ENCODE assay signal across 10 cellular contexts in the genomic region with DNA sequence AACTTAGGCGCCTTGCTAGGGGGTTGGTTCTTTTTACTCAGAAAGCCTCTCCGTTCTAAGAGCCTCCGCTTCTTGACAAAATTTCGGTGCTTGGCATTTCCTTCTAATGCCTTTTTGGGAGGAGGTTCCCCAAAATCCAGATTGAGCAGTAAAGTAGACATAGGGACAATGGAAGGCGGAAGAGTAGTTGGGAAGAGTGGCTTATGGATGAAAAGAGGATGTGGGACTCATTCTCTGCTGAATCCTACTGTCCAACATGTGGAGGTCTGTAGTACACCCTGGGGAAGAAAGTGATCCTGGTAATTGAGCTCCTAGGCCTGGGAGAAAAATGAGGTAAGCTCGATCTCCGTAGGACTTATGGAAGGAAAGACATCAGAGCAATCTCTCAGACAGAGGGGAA. TPM values are rescaled to one million over a fixed set of nuclear protein-coding genes. Genes with fewer than 3 reads are reported as not detected.
A peak's percentile ranks its signal among the peaks of the same experiment; 100 is the strongest.
DNase-seq lines count a peak whose midpoint lies in the region; ATAC-seq and TF ChIP-seq lines count a peak whose summit lies in the region.
"Had no signal": no experiment of that assay in that cellular context is flagged by ENCODE, and none has a peak within 500 bp of the region (broad histone marks: within the 10 kb centered on the region; RNA-seq: fewer than 3 reads in every experiment).

No MANE protein-coding gene starts in this region.

- no peaks in the 10 kb centered on the region for H3K27me3 ChIP-seq in KMS-11 (ENCODE audit: insufficient read depth, low read depth)

- peaks cover 19% of the 10 kb centered on the region; the same call in 1 of the 2 replicates for H3K36me3 ChIP-seq in KMS-11 (ENCODE audit: insufficient read depth)

- H3K4me2 ChIP-seq in KMS-11 = peak overlapping the region; percentile 90

- no peaks in the 10 kb centered on the region for H3K27me3 Mint-ChIP-seq in naive B cell
- H3K27me3 Mint-ChIP-seq: stimulated activated naive CD8-positive, alpha-beta T cell treated with anti-CD3 and anti-CD28 coated beads, Interleukin-15, Interleukin-2, amounts not matched to agents 100 ng/mL and 50 ng/mL, for 24 hours; T-helper 17 cell had no signal

- TF ChIP-seq CTCF in AG09309 (IDR thresholded peaks at IDR 0.05; ENCODE audit: control insufficient read depth, insufficient read depth, low read depth, low read length, missing control alignments) (no peak), KMS-11 (conservative IDR thresholded peaks at IDR 0.05; ENCODE audit: low read depth, low read length) (no peak), coronary artery (IDR thresholded peaks at IDR 0.05) (no peak)

- H3K27ac Mint-ChIP-seq in naive B cell = peak overlapping the region in 4 of 6 donors; percentile 97 to 99 (median 99)
- H3K27ac Mint-ChIP-seq: stimulated activated naive CD8-positive, alpha-beta T cell treated with anti-CD3 and anti-CD28 coated beads, Interleukin-15, Interleukin-2, amounts not matched to agents 100 ng/mL and 50 ng/mL, for 24 hours; T-helper 17 cell had no signal

- H3K9ac ChIP-seq in KMS-11 = peak overlapping the region; percentile 66

- H3K27ac ChIP-seq in KMS-11 (peak overlapping the region; percentile 39; the same call in 1 of the 2 replicates), coronary artery (peak overlapping the region; percentile 96 to 99), caudate nucleus (ENCODE audit: low read depth, low read length) (no peak overlapping the region)

- H4K20me1 ChIP-seq in KMS-11 (ENCODE audit: insufficient read depth) = peaks cover 20% of the 10 kb centered on the region

- H3K36me3 Mint-ChIP-seq in naive B cell = peaks cover 11 to 16% of the 10 kb centered on the region in 2 donors

- H3K9me3 Mint-ChIP-seq in naive B cell = no peaks in the 10 kb centered on the region
- H3K9me3 Mint-ChIP-seq: stimulated activated naive CD8-positive, alpha-beta T cell treated with anti-CD3 and anti-CD28 coated beads, Interleukin-15, Interleukin-2, amounts not matched to agents 100 ng/mL and 50 ng/mL, for 24 hours had no signal

- peaks cover 69% of the 10 kb centered on the region for H3K79me2 ChIP-seq in KMS-11 (ENCODE audit: insufficient read depth, low read depth)

- H3K4me3 ChIP-seq in AG09309 (ENCODE audit: control insufficient read depth, low read depth, low read length) = peak overlapping the region; percentile 91
- peak overlapping the region; percentile 94 for H3K4me3 ChIP-seq in KMS-11 (IDR thresholded peaks at IDR 0.05; ENCODE audit: insufficient read depth, low read depth, low read length)
- H3K4me3 ChIP-seq in coronary artery = peak overlapping the region; percentile 98

- peak overlapping the region; percentile 55; the same call in 1 of the 2 replicates for H2AFZ ChIP-seq in KMS-11 (ENCODE audit: low read depth)

- ATAC-seq in naive B cell (ENCODE audit: low read depth in 2 of 2) (no peak), HG02678 (IDR thresholded peaks at IDR 0.05; ENCODE audit: unreplicated experiment) (no peak)

- H3K4me1 ChIP-seq in KMS-11 (ENCODE audit: low read depth, poor library complexity, severe bottlenecking) = peaks cover 49% of the 10 kb centered on the region

- H3K4me1 Mint-ChIP-seq in naive B cell = peaks cover 24 to 36% (median 31%) of the 10 kb centered on the region in 3 donors

- DNase-seq in AG09309 (ENCODE audit: low read depth) (no peak), coronary artery (ENCODE audit: low spot score) (no peak), naive B cell (no peak), NCI-H1092 (lab: John Stamatoyannopoulos, UW) (no peak), caudate nucleus (lab: John Stamatoyannopoulos, UW) (no peak)
- DNase-seq in activated CD8-positive, alpha-beta memory T cell treated with anti-CD3 and anti-CD28 coated beads, Interleukin-2, amount 50 U/mL, for 4 hours = no peak
- DNase-seq: T-helper 17 cell had no signal

- no peak overlapping the region for H3K4me3 Mint-ChIP-seq in naive B cell
- H3K4me3 Mint-ChIP-seq: stimulated activated naive CD8-positive, alpha-beta T cell treated with anti-CD3 and anti-CD28 coated beads, Interleukin-15, Interleukin-2, amounts not matched to agents 100 ng/mL and 50 ng/mL, for 24 hours; T-helper 17 cell had no signal

RNA-seq across cellular contexts. Expression of gene METTL25B, which starts 0.8 kb away (rescaled TPM):
- polyA plus RNA-seq in naive B cell (ENCODE audit: low read depth in 6 of 6) = 10 to 100 TPM in 3 of 6 donors, 1 to 10 TPM in 3; 6.9 to 14.4 (median 9.6) TPM

RNA-seq across cellular contexts. Expression of gene ISG20L2, which starts 1.1 kb away (rescaled TPM):
- polyA plus RNA-seq in naive B cell (ENCODE audit: low read depth in 6 of 6) = 10 to 100 TPM; 14.3 to 35.0 (median 26.3) TPM

RNA-seq across cellular contexts. Expression of gene MRPL24, which starts 13.4 kb away (rescaled TPM):
- 100 to 1,000 TPM in 1 of 6 donors, 10 to 100 TPM in 5; 70.7 to 117 (median 76.1) TPM for polyA plus RNA-seq in naive B cell (ENCODE audit: low read depth in 6 of 6)

RNA-seq across cellular contexts. Expression of gene CRABP2, which starts 22.1 kb away (rescaled TPM):
- polyA plus RNA-seq in naive B cell (ENCODE audit: low read depth in 6 of 6) = under 1 TPM in 1 of 6 donors, not detected in 5; 0.29 TPM

RNA-seq across cellular contexts. Expression of gene HDGF, which starts 24.0 kb away (rescaled TPM):
- 10 to 100 TPM; 19.6 to 33.8 (median 26.3) TPM for polyA plus RNA-seq in naive B cell (ENCODE audit: low read depth in 6 of 6)
